27 cellular contexts compared by ENCODE assay signal in genomic region chr5:91257301-91257700, GRCh38.
"Had no signal": no experiment of that assay in that cellular context is flagged by ENCODE, and none has a peak within 500 bp of the region (broad histone marks: within the 10 kb centered on the region; RNA-seq: fewer than 3 reads in every experiment).

No MANE protein-coding gene starts in this region.

- ATAC-seq: activated CD4-positive, alpha-beta T cell treated with anti-CD3 and anti-CD28 coated beads for 36 hours; gastroesophageal sphincter; mucosa of descending colon; natural killer cell treated with Interleukin-12 subunit alpha and Interleukin-12 subunit beta and Interleukin-15 and Interleukin-18, amount 100 ng/mL, for 72 hours; right lobe of liver; stimulated activated effector memory CD8-positive, alpha-beta T cell treated with anti-CD3 and anti-CD28 coated beads, Interleukin-12 subunit alpha, Interleukin-12 subunit beta, amount 100 ng/mL, for 72 hours had no signal

- H3K36me3 ChIP-seq: adrenal gland, brain microvascular endothelial cell, esophagus muscularis mucosa, gastroesophageal sphincter, left ventricle myocardium inferior, right lobe of liver, thoracic aorta, upper lobe of left lung, vagina had no signal

- H3K9me3 ChIP-seq: adrenal gland, esophagus muscularis mucosa, gastroesophageal sphincter, left ventricle myocardium inferior, mucosa of descending colon, right lobe of liver, thoracic aorta, upper lobe of left lung, vagina had no signal

- H3K4me3 ChIP-seq: adrenal gland, esophagus muscularis mucosa, gastroesophageal sphincter, left ventricle myocardium inferior, lung, mucosa of descending colon, right lobe of liver, skin epidermis, thoracic aorta, upper lobe of left lung, vagina had no signal

- H3K27me3 ChIP-seq: adrenal gland, brain microvascular endothelial cell, esophagus muscularis mucosa, gastroesophageal sphincter, right lobe of liver, upper lobe of left lung, vagina had no signal

- H3K27ac ChIP-seq: adrenal gland, brain microvascular endothelial cell, esophagus muscularis mucosa, gastroesophageal sphincter, left ventricle myocardium inferior, right lobe of liver, skin epidermis, thoracic aorta, upper lobe of left lung, vagina had no signal

- H3K4me1 ChIP-seq: adrenal gland, esophagus muscularis mucosa, gastroesophageal sphincter, left ventricle myocardium inferior, right lobe of liver, upper lobe of left lung, vagina had no signal

- DNase-seq: activated CD4-positive, alpha-beta T cell treated with anti-CD3 and anti-CD28 coated beads for 36 hours; activated CD4-positive, alpha-beta T cell treated with anti-CD3 and anti-CD28 coated beads, Interleukin-2, amount 50 U/mL, for 4 hours; activated CD4-positive, CD25-positive, alpha-beta regulatory T cell; activated effector memory CD4-positive, alpha-beta T cell treated with Interleukin-2 at 50 U/mL for 16 hours; activated naive CD4-positive, alpha-beta T cell treated with Interleukin-2 at 50 U/mL for 16 hours; adrenal gland; aorta; brain microvascular endothelial cell; dermis blood vessel endothelial cell; effector CD4-positive, alpha-beta T cell; head of caudate nucleus; hypothalamus; immature natural killer cell; left ventricle myocardium inferior; mesendoderm; mucosa of descending colon; right lobe of liver; stimulated activated CD4-positive, alpha-beta T cell treated with anti-CD3 and anti-CD28 coated beads, Interleukin-4, amount 100 ng/mL, for 24 hours had no signal
